Comparison of ENCODE assay signal across 11 cellular contexts in genomic region chr20:62137092-62137384, GRCh38. TPM values are rescaled to one million over a fixed set of nuclear protein-coding genes. Genes with fewer than 3 reads are reported as not detected.
DNase-seq lines count a peak whose midpoint lies in the region; ATAC-seq and TF ChIP-seq lines count a peak whose summit lies in the region.
"Had no signal": no experiment of that assay in that cellular context is flagged by ENCODE, and none has a peak within 500 bp of the region (broad histone marks: within the 10 kb centered on the region; RNA-seq: fewer than 3 reads in every experiment).

No MANE protein-coding gene starts in this region.

- H3K9me3 ChIP-seq in upper lobe of right lung (no peaks in the 10 kb centered on the region), stomach (no peaks in the 10 kb centered on the region)

- H3K27me3 ChIP-seq in upper lobe of right lung (no peaks in the 10 kb centered on the region), stomach (no peaks in the 10 kb centered on the region)

- peak overlapping the region; percentile 67 for H3K27ac Mint-ChIP-seq in stimulated activated naive CD8-positive, alpha-beta T cell treated with anti-CD3 and anti-CD28 coated beads, Interleukin-15, Interleukin-2, amounts not matched to agents 100 ng/mL and 50 ng/mL, for 24 hours
- H3K27ac Mint-ChIP-seq in effector memory CD8-positive, alpha-beta T cell, result peak overlapping the region; percentile 35 to 78

- no peaks in the 10 kb centered on the region for H3K9me3 Mint-ChIP-seq in stimulated activated naive CD8-positive, alpha-beta T cell treated with anti-CD3 and anti-CD28 coated beads, Interleukin-15, Interleukin-2, amounts not matched to agents 100 ng/mL and 50 ng/mL, for 24 hours
- no peaks in the 10 kb centered on the region for H3K9me3 Mint-ChIP-seq in effector memory CD8-positive, alpha-beta T cell
- H3K9me3 Mint-ChIP-seq: stimulated activated naive CD8-positive, alpha-beta T cell treated with anti-CD3 and anti-CD28 coated beads, Interleukin-15, amount 100 ng/mL, for 72 hours had no signal

- H3K27ac ChIP-seq in upper lobe of right lung (no peak overlapping the region), stomach (no peak overlapping the region)
- H3K27ac ChIP-seq: parathyroid adenoma had no signal

- no peak for TF ChIP-seq EP300 in stomach (IDR thresholded peaks at IDR 0.05)

- TF ChIP-seq CTCF in upper lobe of right lung (IDR thresholded peaks at IDR 0.05) (peak; percentile 12), stomach (IDR thresholded peaks at IDR 0.05) (peak in 1 of 7 experiments; percentile 42)

- peaks cover 45% of the 10 kb centered on the region for H3K4me1 Mint-ChIP-seq in stimulated activated naive CD8-positive, alpha-beta T cell treated with anti-CD3 and anti-CD28 coated beads, Interleukin-15, Interleukin-2, amounts not matched to agents 100 ng/mL and 50 ng/mL, for 24 hours (ENCODE audit: low read depth)
- peaks cover 36 to 40% of the 10 kb centered on the region in 2 donors for H3K4me1 Mint-ChIP-seq in effector memory CD8-positive, alpha-beta T cell (ENCODE audit: low read depth in 2 of 2)

- TF ChIP-seq POLR2A in stomach (IDR thresholded peaks at IDR 0.05), result no peak

- H3K27me3 Mint-ChIP-seq in stimulated activated naive CD8-positive, alpha-beta T cell treated with anti-CD3 and anti-CD28 coated beads, Interleukin-15, Interleukin-2, amounts not matched to agents 100 ng/mL and 50 ng/mL, for 24 hours, result no peaks in the 10 kb centered on the region
- no peaks in the 10 kb centered on the region for H3K27me3 Mint-ChIP-seq in effector memory CD8-positive, alpha-beta T cell
- H3K27me3 Mint-ChIP-seq: stimulated activated naive CD8-positive, alpha-beta T cell treated with anti-CD3 and anti-CD28 coated beads, Interleukin-15, amount 100 ng/mL, for 72 hours had no signal

- no peak overlapping the region for H3K4me3 ChIP-seq in upper lobe of right lung
- no peak overlapping the region for H3K4me3 ChIP-seq in stomach
- H3K4me3 ChIP-seq: smooth muscle cell had no signal

- ATAC-seq in stimulated activated naive CD8-positive, alpha-beta T cell treated with anti-CD3 and anti-CD28 coated beads, Interleukin-15, Interleukin-2, amounts not matched to agents 100 U/mL and 50 U/mL, for 24 hours, result no peak
- ATAC-seq in effector memory CD8-positive, alpha-beta T cell (replicated peaks), result no peak
- no peak for ATAC-seq in upper lobe of right lung

- peaks cover 75% of the 10 kb centered on the region for H3K36me3 Mint-ChIP-seq in stimulated activated naive CD8-positive, alpha-beta T cell treated with anti-CD3 and anti-CD28 coated beads, Interleukin-15, Interleukin-2, amounts not matched to agents 100 ng/mL and 50 ng/mL, for 24 hours (ENCODE audit: low read depth)
- H3K36me3 Mint-ChIP-seq in effector memory CD8-positive, alpha-beta T cell (ENCODE audit: insufficient read depth), result peaks cover 92% of the 10 kb centered on the region

- WGBS in stomach, 5 donors, result 67 to 82% (median 79%) methylated on average over 6 of the region's 6 CpGs

- H3K4me3 Mint-ChIP-seq in stimulated activated naive CD8-positive, alpha-beta T cell treated with anti-CD3 and anti-CD28 coated beads, Interleukin-15, Interleukin-2, amounts not matched to agents 100 ng/mL and 50 ng/mL, for 24 hours, result no peak overlapping the region
- no peak overlapping the region for H3K4me3 Mint-ChIP-seq in effector memory CD8-positive, alpha-beta T cell
- H3K4me3 Mint-ChIP-seq: stimulated activated naive CD8-positive, alpha-beta T cell treated with anti-CD3 and anti-CD28 coated beads, Interleukin-15, amount 100 ng/mL, for 72 hours had no signal

- H3K36me3 ChIP-seq in upper lobe of right lung, result peaks cover 87% of the 10 kb centered on the region
- H3K36me3 ChIP-seq in stomach, result peaks cover 76 to 88% (median 86%) of the 10 kb centered on the region in 4 donors

- DNase-seq in stimulated activated naive CD8-positive, alpha-beta T cell treated with anti-CD3 and anti-CD28 coated beads, Interleukin-15, Interleukin-2, amounts not matched to agents 100 U/mL and 50 U/mL, for 24 hours, result no peak
- DNase-seq in effector memory CD8-positive, alpha-beta T cell, result no peak
- DNase-seq in upper lobe of right lung, result no peak
- DNase-seq in NCI-H1105 treated with DMSO at 0.1 percent for 48 hours (lab: John Stamatoyannopoulos, UW), result no peak
- DNase-seq in stomach, result no peak
- no peak for DNase-seq in NCI-H526 treated with DMSO at 0.1 percent for 48 hours (lab: John Stamatoyannopoulos, UW)

- intact Hi-C loops in upper lobe of right lung (cut with DNase I), result loop anchor here (10.0 kb wide), 1 partner anchor 112 kb away; no protein-coding TSS in a partner anchor
- intact Hi-C loops in stomach (cut with DNase I; ENCODE audit: low total_unique reads), result loop anchor here (5.0 kb wide), 1 partner anchor 70 kb away; the partner anchor contains the start of gene TAF4

- H3K4me1 ChIP-seq in upper lobe of right lung (peaks cover 35% of the 10 kb centered on the region), stomach (peaks cover 24 to 67% (median 32%) of the 10 kb centered on the region in 4 donors)

TF ChIP-seq in PFSK-1, 5 proteins besides CTCF, POLR2A, EP300 and RAD21:
- TF ChIP-seq TAF1 (IDR thresholded peaks at IDR 0.05; ENCODE audit: borderline replicate concordance, insufficient read depth, low read length) (no peak), SIN3A (IDR thresholded peaks at IDR 0.05; ENCODE audit: borderline replicate concordance, insufficient read depth, low read length) (no peak), POLR2AphosphoS5 (IDR thresholded peaks at IDR 0.05; ENCODE audit: low read depth, low read length) (0 out of 2 replicates have a peak, but pooled peaks have one; percentile 3), FOXP2 (optimal IDR thresholded peaks at IDR 0.05; ENCODE audit: borderline replicate concordance, extremely low read depth, extremely low read length, insufficient read depth) (no peak)
- TF ChIP-seq, protein P1, sequence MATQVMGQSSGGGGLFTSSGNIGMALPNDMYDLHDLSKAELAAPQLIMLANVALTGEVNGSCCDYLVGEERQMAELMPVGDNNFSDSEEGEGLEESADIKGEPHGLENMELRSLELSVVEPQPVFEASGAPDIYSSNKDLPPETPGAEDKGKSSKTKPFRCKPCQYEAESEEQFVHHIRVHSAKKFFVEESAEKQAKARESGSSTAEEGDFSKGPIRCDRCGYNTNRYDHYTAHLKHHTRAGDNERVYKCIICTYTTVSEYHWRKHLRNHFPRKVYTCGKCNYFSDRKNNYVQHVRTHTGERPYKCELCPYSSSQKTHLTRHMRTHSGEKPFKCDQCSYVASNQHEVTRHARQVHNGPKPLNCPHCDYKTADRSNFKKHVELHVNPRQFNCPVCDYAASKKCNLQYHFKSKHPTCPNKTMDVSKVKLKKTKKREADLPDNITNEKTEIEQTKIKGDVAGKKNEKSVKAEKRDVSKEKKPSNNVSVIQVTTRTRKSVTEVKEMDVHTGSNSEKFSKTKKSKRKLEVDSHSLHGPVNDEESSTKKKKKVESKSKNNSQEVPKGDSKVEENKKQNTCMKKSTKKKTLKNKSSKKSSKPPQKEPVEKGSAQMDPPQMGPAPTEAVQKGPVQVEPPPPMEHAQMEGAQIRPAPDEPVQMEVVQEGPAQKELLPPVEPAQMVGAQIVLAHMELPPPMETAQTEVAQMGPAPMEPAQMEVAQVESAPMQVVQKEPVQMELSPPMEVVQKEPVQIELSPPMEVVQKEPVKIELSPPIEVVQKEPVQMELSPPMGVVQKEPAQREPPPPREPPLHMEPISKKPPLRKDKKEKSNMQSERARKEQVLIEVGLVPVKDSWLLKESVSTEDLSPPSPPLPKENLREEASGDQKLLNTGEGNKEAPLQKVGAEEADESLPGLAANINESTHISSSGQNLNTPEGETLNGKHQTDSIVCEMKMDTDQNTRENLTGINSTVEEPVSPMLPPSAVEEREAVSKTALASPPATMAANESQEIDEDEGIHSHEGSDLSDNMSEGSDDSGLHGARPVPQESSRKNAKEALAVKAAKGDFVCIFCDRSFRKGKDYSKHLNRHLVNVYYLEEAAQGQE (IDR thresholded peaks at IDR 0.05; ENCODE audit: insufficient read depth in 1 of 2, low read depth in 2 of 2, low read length in 2 of 2), result no peak

RNA-seq across cellular contexts. Expression of gene PSMA7, which starts 6.2 kb away (rescaled TPM):
- polyA plus RNA-seq in PFSK-1 (2012; ENCODE audit: insufficient read length, low read depth), result 501 TPM
- total RNA-seq in upper lobe of right lung, result 209 TPM
- total RNA-seq in stomach, result 100 to 1,000 TPM; 119 to 202 (median 140) TPM
- 100 to 1,000 TPM; 245 to 280 (median 247) TPM for polyA plus RNA-seq in stomach

RNA-seq across cellular contexts. Expression of gene SS18L1, which starts 6.5 kb away (rescaled TPM):
- polyA plus RNA-seq in PFSK-1 (2012; ENCODE audit: insufficient read length, low read depth), result 26.9 TPM
- total RNA-seq in upper lobe of right lung (12.6 TPM), stomach (10 to 100 TPM in 3 of 5 donors, 1 to 10 TPM in 2; 5.8 to 34.8 (median 13.0) TPM)
- 1 to 10 TPM; 5.5 to 9.6 (median 6.1) TPM for polyA plus RNA-seq in stomach

RNA-seq across cellular contexts. Expression of gene LSM14B, which starts 14.8 kb away (rescaled TPM):
- polyA plus RNA-seq in PFSK-1 (2012; ENCODE audit: insufficient read length, low read depth), result 41.9 TPM
- total RNA-seq in upper lobe of right lung, result 35.1 TPM
- total RNA-seq in stomach, result 10 to 100 TPM in 4 of 5 donors, under 1 TPM in 1; 0.58 to 27.2 (median 15.6) TPM
- polyA plus RNA-seq in stomach, result 10 to 100 TPM; 14.1 to 18.0 (median 14.9) TPM

RNA-seq across cellular contexts. Expression of gene MTG2, which starts 45.8 kb away (rescaled TPM):
- 48.4 TPM for polyA plus RNA-seq in PFSK-1 (2012; ENCODE audit: insufficient read length, low read depth)
- 26.5 TPM for total RNA-seq in upper lobe of right lung
- total RNA-seq in stomach, result 10 to 100 TPM; 13.6 to 77.9 (median 22.8) TPM
- polyA plus RNA-seq in stomach, result 10 to 100 TPM; 14.7 to 28.2 (median 19.8) TPM
